17 cellular contexts compared by ENCODE assay signal in the genomic region with DNA sequence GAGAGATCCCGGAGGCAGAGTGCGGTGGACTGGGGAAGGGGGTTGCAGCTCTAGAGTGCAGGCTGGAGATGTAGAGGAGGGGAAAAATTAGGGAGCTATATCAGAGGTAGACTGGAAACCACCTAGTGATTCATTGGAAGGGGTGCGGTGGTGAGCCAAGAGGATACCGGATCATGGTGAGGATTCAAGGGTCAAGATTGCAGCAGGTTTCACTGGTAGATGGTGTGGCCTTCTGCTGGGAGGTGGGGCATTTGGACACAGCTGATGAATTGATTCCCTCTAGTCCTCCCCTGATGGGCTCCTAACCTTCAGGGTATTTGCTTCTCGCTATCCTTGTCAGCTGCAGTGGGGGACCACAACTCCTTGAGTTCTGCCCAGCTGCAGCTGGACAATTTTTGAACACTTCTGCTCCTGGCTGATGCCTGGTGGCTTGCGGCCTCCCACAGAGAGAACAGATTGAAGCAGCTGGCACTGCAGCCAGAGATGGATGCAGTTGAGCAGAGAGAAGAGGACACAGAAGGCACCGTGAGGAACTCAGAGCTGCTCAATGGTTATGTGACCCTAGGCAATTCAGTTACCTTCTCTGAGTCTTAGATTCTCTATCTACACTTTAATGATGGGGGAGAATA.
DNase-seq lines count a peak whose midpoint lies in the region; ATAC-seq, FAIRE-seq and TF ChIP-seq lines count a peak whose summit lies in the region.
"Had no signal": no experiment of that assay in that cellular context is flagged by ENCODE, and none has a peak within 500 bp of the region (broad histone marks: within the 10 kb centered on the region; RNA-seq: fewer than 3 reads in every experiment).

No MANE protein-coding gene starts in this region.

- peaks cover 12% of the 10 kb centered on the region for H3K4me1 ChIP-seq in SJCRH30

- H3K27me3 ChIP-seq in SJCRH30 (peaks cover 2% of the 10 kb centered on the region; the same call in 1 of the 2 replicates), dorsolateral prefrontal cortex (no peaks in the 10 kb centered on the region)

- H3K27ac ChIP-seq in SJCRH30 = no peak overlapping the region
- H3K27ac ChIP-seq in dorsolateral prefrontal cortex = no peak overlapping the region

- DNase-seq in COR-L47 (lab: John Stamatoyannopoulos, UW) (peak; percentile 21), MV-4-11 (lab: John Stamatoyannopoulos, UW) (peak; percentile 81), SJCRH30 (peak; percentile 45 to 60), GM19239 (ENCODE audit: insufficient read length, low spot score) (no peak), nucleus accumbens (lab: John Stamatoyannopoulos, UW) (no peak), dorsolateral prefrontal cortex (no peak)
- DNase-seq: activated CD4-positive, alpha-beta T cell treated with anti-CD3 and anti-CD28 coated beads, Interleukin-2, amount 50 U/mL, for 1 hour; activated T-cell treated with anti-CD3 and anti-CD28 coated beads for 4 hours; effector CD8-positive, alpha-beta T cell; GOT3; left ventricle myocardium superior; naive thymus-derived CD4-positive, alpha-beta T cell; PC-3 had no signal

- H3K4me3 ChIP-seq in SJCRH30 (no peak overlapping the region), dorsolateral prefrontal cortex (no peak overlapping the region)

- H3K9me3 ChIP-seq in SJCRH30 (replicated peaks) = no peaks in the 10 kb centered on the region

- peak overlapping the region; percentile 31 to 90 (median 42) for H3K27ac Mint-ChIP-seq in nephron
- H3K27ac Mint-ChIP-seq: activated naive CD8-positive, alpha-beta T cell; B cell; naive thymus-derived CD4-positive, alpha-beta T cell had no signal

- H3K9me3 Mint-ChIP-seq in nephron = peaks cover 4% of the 10 kb centered on the region

- no peak for FAIRE-seq in GM19239 (lab: Jason Lieb, UNC)

- H3K4me3 Mint-ChIP-seq in nephron = peak overlapping the region in 1 of 3 experiments; percentile 24
- H3K4me3 Mint-ChIP-seq: activated naive CD8-positive, alpha-beta T cell; B cell; naive thymus-derived CD4-positive, alpha-beta T cell had no signal

- TF ChIP-seq CTCF in nephron (IDR thresholded peaks at IDR 0.05; ENCODE audit: unreplicated experiment in 3 of 3) (no peak), dorsolateral prefrontal cortex (IDR thresholded peaks at IDR 0.05 in 54 of 56, conservative IDR thresholded peaks at IDR 0.05 in 2 of 56; ENCODE audit: low read depth in 1 of 56, partially characterized antibody in 56 of 56) (no peak)

- intact Hi-C loops in dorsolateral prefrontal cortex (cut with DNase I) = loop anchor here in 1 of 2 donors (5.0 to 10.0 kb wide), 2 partner anchors 135 to 198 kb away; partner anchors contain the start of gene ABCA1

- no peaks in the 10 kb centered on the region for H3K36me3 ChIP-seq in SJCRH30

- H3K36me3 Mint-ChIP-seq in nephron (ENCODE audit: low read depth) = no peaks in the 10 kb centered on the region
- H3K36me3 Mint-ChIP-seq: activated naive CD8-positive, alpha-beta T cell; naive thymus-derived CD4-positive, alpha-beta T cell had no signal

- H3K4me1 Mint-ChIP-seq in nephron = peaks cover 46% of the 10 kb centered on the region

- peaks cover 16% of the 10 kb centered on the region for H3K27me3 Mint-ChIP-seq in nephron (ENCODE audit: low read depth)
- H3K27me3 Mint-ChIP-seq: activated naive CD8-positive, alpha-beta T cell had no signal

- no peak for ATAC-seq in GM21447 (IDR thresholded peaks at IDR 0.05; ENCODE audit: unreplicated experiment)
- ATAC-seq: left ventricle myocardium superior; naive thymus-derived CD4-positive, alpha-beta T cell; PC-3 had no signal

Comparison
In these comparisons a context has a peak if more than half of its experiments do, and no peak if none do; other contexts are left out.
1. DNase-seq: peak in COR-L47 (single experiment), MV-4-11 (single experiment) and SJCRH30 (2 of 2); none in GM19239 (single experiment), nucleus accumbens (0 of 56) and dorsolateral prefrontal cortex (0 of 10).